Comparison of ENCODE assay signal across 8 cellular contexts in genomic region chr20:56995635-56996075, GRCh38.
A peak's percentile ranks its signal among the peaks of the same experiment; 100 is the strongest.
DNase-seq lines count a peak whose midpoint lies in the region; ATAC-seq and TF ChIP-seq lines count a peak whose summit lies in the region.

No MANE protein-coding gene starts in this region.

- H3K36me3 ChIP-seq in mucosa of descending colon (ENCODE audit: low read depth): no peaks in the 10 kb centered on the region

- DNase-seq in DMS53 (lab: John Stamatoyannopoulos, UW) (peak; percentile 11), DMS53 treated with DMSO at 0.1 percent for 48 hours (lab: John Stamatoyannopoulos, UW; ENCODE audit: unreplicated experiment) (no peak), HFF-Myc (ENCODE audit: extremely low read depth, low read depth) (no peak), astrocyte of the hippocampus (ENCODE audit: low read depth, low spot score) (peak; percentile 48), mucosa of descending colon (peak in 1 of 3 donors; percentile 21), hepatic stellate cell (ENCODE audit: low spot score) (no peak)

- no peak overlapping the region for H3K4me3 ChIP-seq in HFF-Myc (replicated peaks; ENCODE audit: low read depth, low read length)
- no peak overlapping the region for H3K4me3 ChIP-seq in mucosa of descending colon

- ATAC-seq in mucosa of descending colon: peak; percentile 31
- no peak for ATAC-seq in GM18868 (IDR thresholded peaks at IDR 0.05; ENCODE audit: unreplicated experiment)
- no peak for ATAC-seq in HG03135 (IDR thresholded peaks at IDR 0.05; ENCODE audit: unreplicated experiment)

- peak; percentile 62 for TF ChIP-seq CTCF in HFF-Myc (IDR thresholded peaks at IDR 0.05; ENCODE audit: low read depth, low read length, missing control alignments)
- TF ChIP-seq CTCF in mucosa of descending colon (IDR thresholded peaks at IDR 0.05): no peak

- intact Hi-C loops in mucosa of descending colon (cut with DNase I, micrococcal nuclease): no loop called here

- peaks cover 6% of the 10 kb centered on the region for H3K9me3 ChIP-seq in mucosa of descending colon

- H3K4me1 ChIP-seq in mucosa of descending colon (ENCODE audit: low read depth): no peaks in the 10 kb centered on the region

Comparison
In these comparisons a context has a peak if more than half of its experiments do, and no peak if none do; other contexts are left out.
1. DNase-seq: peak in DMS53 (single experiment) and astrocyte of the hippocampus (single experiment); none in DMS53 treated with DMSO at 0.1 percent for 48 hours (single experiment), HFF-Myc (single experiment) and hepatic stellate cell (single experiment).